Comparison of ENCODE assay signal across 10 cellular contexts in the genomic region with DNA sequence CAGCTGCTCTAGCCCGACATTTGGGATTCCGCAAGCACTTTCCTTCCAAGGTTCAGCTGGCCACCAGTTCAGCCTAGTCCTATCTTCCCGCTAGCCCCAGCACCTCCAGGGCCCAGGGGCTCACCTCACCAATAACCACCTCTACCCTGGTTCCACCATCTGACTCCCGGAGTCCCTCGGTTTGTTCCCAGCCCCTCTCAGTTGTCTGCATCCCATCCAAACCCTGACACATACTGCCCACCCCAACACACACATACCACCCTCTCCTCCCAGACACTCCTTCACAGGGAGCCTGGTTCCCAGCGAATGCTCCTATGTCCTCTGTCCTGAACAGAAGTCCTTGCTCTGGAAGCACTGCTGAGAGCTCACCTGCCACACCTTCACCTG. TPM values are rescaled to one million over a fixed set of nuclear protein-coding genes. Genes with fewer than 3 reads are reported as not detected.
A peak's percentile ranks its signal among the peaks of the same experiment; 100 is the strongest.
DNase-seq lines count a peak whose midpoint lies in the region; ATAC-seq and TF ChIP-seq lines count a peak whose summit lies in the region.
"Had no signal": no experiment of that assay in that cellular context is flagged by ENCODE, and none has a peak within 500 bp of the region (broad histone marks: within the 10 kb centered on the region; RNA-seq: fewer than 3 reads in every experiment).

No MANE protein-coding gene starts in this region.

- ATAC-seq in lower lobe of right lung (no peak), GM21360 (IDR thresholded peaks at IDR 0.05; ENCODE audit: unreplicated experiment) (no peak), GM18907 (IDR thresholded peaks at IDR 0.05; ENCODE audit: unreplicated experiment) (no peak)
- peak; percentile 12 for ATAC-seq in stimulated activated memory B cell treated with anti-CD40 and anti-IgM and Interleukin-4, amounts not matched to agents 10 μg/mL and 1 μg/mL and 100 μg/mL, for 72 hours

- no peak for TF ChIP-seq CTCF in dorsolateral prefrontal cortex (IDR thresholded peaks at IDR 0.05 in 54 of 56, conservative IDR thresholded peaks at IDR 0.05 in 2 of 56; ENCODE audit: low read depth in 1 of 56, partially characterized antibody in 56 of 56)
- TF ChIP-seq CTCF in lower lobe of right lung (IDR thresholded peaks at IDR 0.05), result no peak

- H3K4me3 Mint-ChIP-seq in stimulated activated memory B cell treated with anti-CD40 and anti-IgM and Interleukin-4, amounts not matched to agents 10 μg/mL and 1 μg/mL and 100 μg/mL, for 72 hours, result no peak overlapping the region

- H3K36me3 ChIP-seq in NT2/D1 (ENCODE audit: insufficient read depth, insufficient read length, low read length) (peaks cover 17% of the 10 kb centered on the region), lower lobe of right lung (no peaks in the 10 kb centered on the region)

- intact Hi-C loops in dorsolateral prefrontal cortex (cut with DNase I) (no loop called here), lower lobe of right lung (cut with DNase I) (no loop called here)

- peaks cover 18% of the 10 kb centered on the region for H3K36me3 Mint-ChIP-seq in stimulated activated memory B cell treated with anti-CD40 and anti-IgM and Interleukin-4, amounts not matched to agents 10 μg/mL and 1 μg/mL and 100 μg/mL, for 72 hours
- H3K36me3 Mint-ChIP-seq: T-cell had no signal

- DNase-seq in NT2/D1 (ENCODE audit: low read depth, low spot score) (no peak), dorsolateral prefrontal cortex (no peak), lower lobe of right lung (no peak), SK-N-DZ (ENCODE audit: low spot score) (no peak), COR-L47 (lab: John Stamatoyannopoulos, UW) (no peak)

- H3K4me1 ChIP-seq in NT2/D1 (ENCODE audit: insufficient read depth, insufficient read length) (peaks cover 7% of the 10 kb centered on the region), lower lobe of right lung (peaks cover 66% of the 10 kb centered on the region)

- no peak overlapping the region for H3K27ac Mint-ChIP-seq in stimulated activated memory B cell treated with anti-CD40 and anti-IgM and Interleukin-4, amounts not matched to agents 10 μg/mL and 1 μg/mL and 100 μg/mL, for 72 hours

- H3K9me3 Mint-ChIP-seq in stimulated activated memory B cell treated with anti-CD40 and anti-IgM and Interleukin-4, amounts not matched to agents 10 μg/mL and 1 μg/mL and 100 μg/mL, for 72 hours, result no peaks in the 10 kb centered on the region
- H3K9me3 Mint-ChIP-seq: T-cell had no signal

- peak overlapping the region; percentile 21 for H3K9ac ChIP-seq in NT2/D1 (ENCODE audit: insufficient read length, low read depth)

- H3K27me3 ChIP-seq in NT2/D1 (ENCODE audit: insufficient read depth, insufficient read length) (no peaks in the 10 kb centered on the region), dorsolateral prefrontal cortex (peaks cover 0 to 3% (median 0%) of the 10 kb centered on the region in 45 donors), lower lobe of right lung (ENCODE audit: low read depth) (no peaks in the 10 kb centered on the region)

- peak overlapping the region in 23 of 59 donors; percentile 20 to 85 (median 49) for H3K27ac ChIP-seq in dorsolateral prefrontal cortex
- peak overlapping the region; percentile 85 for H3K27ac ChIP-seq in lower lobe of right lung

- H3K27me3 Mint-ChIP-seq in stimulated activated memory B cell treated with anti-CD40 and anti-IgM and Interleukin-4, amounts not matched to agents 10 μg/mL and 1 μg/mL and 100 μg/mL, for 72 hours, result peaks cover 53% of the 10 kb centered on the region

- H3K9me3 ChIP-seq in NT2/D1 (ENCODE audit: insufficient read depth, low read length), result no peaks in the 10 kb centered on the region
- no peaks in the 10 kb centered on the region for H3K9me3 ChIP-seq in lower lobe of right lung

- no peak overlapping the region for H3K4me3 ChIP-seq in NT2/D1 (ENCODE audit: insufficient read length, low read depth)
- H3K4me3 ChIP-seq in dorsolateral prefrontal cortex, result peak overlapping the region in 45 of 59 donors; percentile 1 to 49 (median 24)
- H3K4me3 ChIP-seq in lower lobe of right lung, result peak overlapping the region; percentile 61

- peaks cover 36% of the 10 kb centered on the region for H3K4me1 Mint-ChIP-seq in stimulated activated memory B cell treated with anti-CD40 and anti-IgM and Interleukin-4, amounts not matched to agents 10 μg/mL and 1 μg/mL and 100 μg/mL, for 72 hours

RNA-seq across cellular contexts. Expression of gene TNXB, which starts 0.4 kb away (rescaled TPM):
- total RNA-seq in dorsolateral prefrontal cortex, result 10 to 100 TPM; 10.8 to 47.8 (median 25.8) TPM
- total RNA-seq in lower lobe of right lung, result 120 TPM
- polyA plus RNA-seq in SK-N-DZ (2014; cell fraction: cytosol; rRNA removed), result 0.24 and 0.39 TPM in 2 replicates
- polyA plus RNA-seq in SK-N-DZ (2014; cell fraction: nucleus; rRNA removed), result 0.41 and 1.2 TPM in 2 replicates

RNA-seq across cellular contexts. Expression of gene ATF6B, which starts 19.3 kb away (rescaled TPM):
- total RNA-seq in dorsolateral prefrontal cortex (100 to 1,000 TPM in 8 of 120 experiments, 10 to 100 TPM in 112; 61.3 to 117 (median 80.7) TPM), lower lobe of right lung (83.7 TPM)
- 30.2 and 31.3 TPM in 2 replicates for polyA plus RNA-seq in SK-N-DZ (2014; cell fraction: cytosol; rRNA removed)
- polyA plus RNA-seq in SK-N-DZ (2014; cell fraction: nucleus; rRNA removed), result 60.3 and 81.6 TPM in 2 replicates

RNA-seq across cellular contexts. Expression of gene FKBPL, which starts 21.4 kb away (rescaled TPM):
- total RNA-seq in dorsolateral prefrontal cortex (1 to 10 TPM; 2.2 to 8.2 (median 5.4) TPM), lower lobe of right lung (5.8 TPM)
- 12.6 and 12.9 TPM in 2 replicates for polyA plus RNA-seq in SK-N-DZ (2014; cell fraction: cytosol; rRNA removed)
- polyA plus RNA-seq in SK-N-DZ (2014; cell fraction: nucleus; rRNA removed), result 5.5 and 8.7 TPM in 2 replicates

RNA-seq across cellular contexts. Expression of gene PRRT1, which starts 43.0 kb away (rescaled TPM):
- total RNA-seq in dorsolateral prefrontal cortex, result 100 to 1,000 TPM in 2 of 120 experiments, 10 to 100 TPM in 118; 29.0 to 121 (median 64.1) TPM
- total RNA-seq in lower lobe of right lung, result 1.2 TPM
- polyA plus RNA-seq in SK-N-DZ (2014; cell fraction: cytosol; rRNA removed), result 0.37 TPM in 1 of 2 replicates, not detected in the other
- 0.25 and 1.9 TPM in 2 replicates for polyA plus RNA-seq in SK-N-DZ (2014; cell fraction: nucleus; rRNA removed)
- total RNA-seq: bronchial epithelial cell had no signal

RNA-seq across cellular contexts. Expression of gene PPT2, which starts 45.2 kb away (rescaled TPM):
- total RNA-seq in dorsolateral prefrontal cortex, result 10 to 100 TPM; 21.2 to 55.9 (median 31.2) TPM
- 13.7 TPM for total RNA-seq in lower lobe of right lung
- polyA plus RNA-seq in SK-N-DZ (2014; cell fraction: cytosol; rRNA removed), result 37.6 and 39.7 TPM in 2 replicates
- polyA plus RNA-seq in SK-N-DZ (2014; cell fraction: nucleus; rRNA removed), result 55.2 and 163 TPM in 2 replicates
